Comparison of ENCODE assay signal across 19 cellular contexts in genomic region chr17:42848093-42848492, GRCh38.
DNase-seq lines count a peak whose midpoint lies in the region; ATAC-seq and TF ChIP-seq lines count a peak whose summit lies in the region.
"Had no signal": no experiment of that assay in that cellular context is flagged by ENCODE, and none has a peak within 500 bp of the region (broad histone marks: within the 10 kb centered on the region; RNA-seq: fewer than 3 reads in every experiment).

No MANE protein-coding gene starts in this region.

- peak; percentile 47 for DNase-seq in NCI-H69 (lab: John Stamatoyannopoulos, UW)
- peak; percentile 14 for DNase-seq in NCI-H748 treated with DMSO at 0.1 percent for 48 hours (lab: John Stamatoyannopoulos, UW)
- DNase-seq in islet precursor cell: peak; percentile 36
- DNase-seq in NK-92 treated with Interleukin-12 subunit alpha and Interleukin-12 subunit beta, amount 100 ng/mL, for 24 hours (lab: John Stamatoyannopoulos, UW): no peak
- DNase-seq in GM10266 (ENCODE audit: extremely low spot score): no peak
- DNase-seq: 8988T; ACHN; AML-193; BE2C; CD4-positive, alpha-beta T cell; CD8-positive, alpha-beta memory T cell; DMS 273 treated with DMSO at 0.1 percent for 48 hours; DMS79; EL; GDM1; H9 had no signal

- ATAC-seq in HG03571 (IDR thresholded peaks at IDR 0.05; ENCODE audit: unreplicated experiment): no peak
- ATAC-seq: GM23338, HCT116 had no signal

- no peak for TF ChIP-seq CTCF in GM10266 (IDR thresholded peaks at IDR 0.05; ENCODE audit: control insufficient read depth, insufficient read depth, low read depth, missing control alignments)

Comparison
In these comparisons a context has a peak if more than half of its experiments do, and no peak if none do; other contexts are left out.
1. DNase-seq: peak in NCI-H69 (single experiment), NCI-H748 treated with DMSO at 0.1 percent for 48 hours (single experiment) and islet precursor cell (single experiment); none in NK-92 treated with Interleukin-12 subunit alpha and Interleukin-12 subunit beta, amount 100 ng/mL, for 24 hours (single experiment) and GM10266 (single experiment).